17 cellular contexts compared by ENCODE assay signal in genomic region chrX:99901091-99901490, GRCh38.
"Had no signal": no experiment of that assay in that cellular context is flagged by ENCODE, and none has a peak within 500 bp of the region (broad histone marks: within the 10 kb centered on the region; RNA-seq: fewer than 3 reads in every experiment).

No MANE protein-coding gene starts in this region.

- H3K4me2 ChIP-seq: hepatocyte had no signal

- H3K4me1 ChIP-seq: esophagus squamous epithelium, testis, tibial nerve, upper lobe of right lung, vagina had no signal

- H3K79me2 ChIP-seq: hepatocyte had no signal

- ATAC-seq: naive thymus-derived CD8-positive, alpha-beta T cell; sciatic nerve; stimulated activated naive B cell treated with anti-CD40 and anti-IgM and Interleukin-4, amounts not matched to agents 10 μg/mL and 1 μg/mL and 100 μg/mL, for 72 hours; stimulated activated naive CD8-positive, alpha-beta T cell treated with anti-CD3 and anti-CD28 coated beads, Interleukin-15, amount 100 ng/mL, for 72 hours; upper lobe of right lung had no signal

- H3K27me3 ChIP-seq: esophagus squamous epithelium, hepatocyte, testis, tibial nerve, upper lobe of right lung, vagina had no signal

- DNase-seq: esophagus squamous epithelium; foreskin fibroblast; head of caudate nucleus; kidney glomerular epithelial cell; naive thymus-derived CD8-positive, alpha-beta T cell; posterior cingulate gyrus; stimulated activated CD4-positive, alpha-beta T cell treated with anti-CD3 and anti-CD28 coated beads, Interleukin-2, amount 100 ng/mL, for 24 hours; stimulated activated CD4-positive, alpha-beta T cell treated with anti-CD3 and anti-CD28 coated beads, Interleukin-4, amount 100 ng/mL, for 4 hours; stimulated activated naive B cell treated with anti-CD40 and anti-IgM and Interleukin-4, amounts not matched to agents 10 μg/mL and 1 μg/mL and 100 μg/mL, for 72 hours; stimulated activated naive CD8-positive, alpha-beta T cell treated with anti-CD3 and anti-CD28 coated beads, Interleukin-15, amount 100 ng/mL, for 72 hours; testis; upper lobe of right lung had no signal

- H3K4me3 ChIP-seq: esophagus squamous epithelium, hepatocyte, skin epidermis, testis, tibial nerve, upper lobe of right lung, vagina had no signal

- H3K27ac ChIP-seq: esophagus squamous epithelium, hepatocyte, skin epidermis, testis, tibial nerve, upper lobe of right lung, vagina had no signal

- H3K36me3 ChIP-seq: esophagus squamous epithelium, tibial nerve, upper lobe of right lung, vagina had no signal
